ENCODE assay signal across 20 cellular contexts in the genomic region with DNA sequence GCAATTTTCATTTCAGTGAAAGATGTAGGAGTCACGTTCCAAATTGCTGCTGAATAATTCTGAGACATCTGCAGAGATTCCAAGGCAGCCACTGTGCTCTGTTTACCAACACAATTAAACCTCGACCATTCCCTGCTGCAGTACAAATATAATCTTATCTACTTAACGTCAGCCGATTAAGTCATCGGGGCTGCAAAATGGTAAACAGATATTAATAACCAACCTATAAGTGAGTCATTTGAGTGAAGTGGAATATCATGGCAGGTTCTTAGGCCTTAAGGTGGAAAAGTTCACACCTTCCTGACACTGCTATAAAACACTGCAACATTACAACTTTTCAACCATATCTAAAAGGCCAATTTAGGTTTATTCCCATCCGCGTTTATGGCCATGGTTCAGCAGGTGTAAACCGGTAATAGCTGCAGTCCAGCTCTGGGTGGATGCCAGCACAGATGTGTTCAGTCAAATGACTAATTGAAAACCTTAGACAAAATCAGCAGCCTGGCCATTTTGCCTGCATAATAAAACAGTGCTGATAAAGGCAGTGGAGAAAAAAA.
DNase-seq lines count a peak whose midpoint lies in the region; FAIRE-seq and TF ChIP-seq lines count a peak whose summit lies in the region.
"Had no signal": no experiment of that assay in that cellular context is flagged by ENCODE, and none has a peak within 500 bp of the region (broad histone marks: within the 10 kb centered on the region; RNA-seq: fewer than 3 reads in every experiment).

No MANE protein-coding gene starts in this region.

- no peak for FAIRE-seq in small intestine (lab: Jason Lieb, UNC)
- FAIRE-seq: A204.1 had no signal

- no peaks in the 10 kb centered on the region for H3K36me3 ChIP-seq in small intestine (ENCODE audit: control insufficient read depth in 2 of 2, insufficient read depth in 2 of 2, low read length in 2 of 2)
- no peaks in the 10 kb centered on the region for H3K36me3 ChIP-seq in ascending aorta
- H3K36me3 ChIP-seq: ovary, Peyer's patch, upper lobe of left lung had no signal

- H3K9me3 ChIP-seq in small intestine (ENCODE audit: control insufficient read depth, low read depth) (no peaks in the 10 kb centered on the region), ascending aorta (no peaks in the 10 kb centered on the region)
- H3K9me3 ChIP-seq: ovary, Peyer's patch, upper lobe of left lung had no signal

- 9 to 51% (median 22%) methylated on average over 8 of the region's 8 CpGs for WGBS in small intestine, 3 donors

- H3K9me3 Mint-ChIP-seq in activated T-cell treated with anti-CD3 and anti-CD28 coated beads, Interleukin-2, amount 50 U/mL, for 24 hours: no peaks in the 10 kb centered on the region
- H3K9me3 Mint-ChIP-seq: activated CD4-positive, alpha-beta memory T cell treated with anti-CD3 and anti-CD28 coated beads for 36 hours; activated naive CD8-positive, alpha-beta T cell treated with anti-CD3 and anti-CD28 coated beads, Interleukin-2, amount 10 ng/mL, durations not matched to agents 7 days and 5 days; stimulated activated naive B cell treated with anti-CD40 and anti-IgM and Interleukin-4, amounts not matched to agents 10 μg/mL and 1 μg/mL and 100 μg/mL, for 72 hours had no signal

- H3K4me3 ChIP-seq in fibroblast of pulmonary artery (replicated peaks; ENCODE audit: low read depth, low read length): no peak overlapping the region
- H3K4me3 ChIP-seq in small intestine (ENCODE audit: low read depth in 1 of 2, low read length in 2 of 2): no peak overlapping the region
- no peak overlapping the region for H3K4me3 ChIP-seq in ascending aorta
- H3K4me3 ChIP-seq: ovary, Peyer's patch, upper lobe of left lung had no signal

- H3K27ac ChIP-seq in small intestine (ENCODE audit: low read depth in 1 of 2, low read length in 1 of 2) (no peak overlapping the region), ascending aorta (no peak overlapping the region)
- H3K27ac ChIP-seq: ovary, Peyer's patch, upper lobe of left lung had no signal

- no peak overlapping the region for H3K27ac Mint-ChIP-seq in activated T-cell treated with anti-CD3 and anti-CD28 coated beads, Interleukin-2, amount 50 U/mL, for 24 hours
- H3K27ac Mint-ChIP-seq: activated CD4-positive, alpha-beta memory T cell treated with anti-CD3 and anti-CD28 coated beads for 36 hours; activated naive CD8-positive, alpha-beta T cell treated with anti-CD3 and anti-CD28 coated beads, Interleukin-2, amount 10 ng/mL, durations not matched to agents 7 days and 5 days; CD14-positive monocyte; stimulated activated naive B cell treated with anti-CD40 and anti-IgM and Interleukin-4, amounts not matched to agents 10 μg/mL and 1 μg/mL and 100 μg/mL, for 72 hours had no signal

- DNase-seq in DMS53 (lab: John Stamatoyannopoulos, UW): peak; percentile 52
- no peak for DNase-seq in DMS53 treated with DMSO at 0.1 percent for 48 hours (lab: John Stamatoyannopoulos, UW; ENCODE audit: unreplicated experiment)
- peak; percentile 44 to 71 for DNase-seq in NCI-H1930 (lab: John Stamatoyannopoulos, UW)
- DNase-seq in fibroblast of pulmonary artery (ENCODE audit: low read depth): peak; percentile 34
- peak; percentile 68 for DNase-seq in small intestine
- no peak for DNase-seq in ascending aorta (ENCODE audit: low spot score in 2 of 2)
- DNase-seq in activated T-cell treated with anti-CD3 and anti-CD28 coated beads, Interleukin-2, amount 50 U/mL, for 24 hours: no peak
- no peak for DNase-seq in stimulated activated CD8-positive, alpha-beta memory T cell treated with anti-CD3 and anti-CD28 coated beads, Interleukin-4, amount 100 ng/mL, for 48 hours
- DNase-seq: activated CD4-positive, alpha-beta memory T cell treated with anti-CD3 and anti-CD28 coated beads for 36 hours; activated naive CD8-positive, alpha-beta T cell treated with anti-CD3 and anti-CD28 coated beads, Interleukin-2, amount 10 ng/mL, durations not matched to agents 7 days and 5 days; central memory CD4-positive, alpha-beta T cell; IMR-90; MV-4-11; NCI-H446; ovary; stimulated activated naive B cell treated with anti-CD40 and anti-IgM and Interleukin-4, amounts not matched to agents 10 μg/mL and 1 μg/mL and 100 μg/mL, for 72 hours; upper lobe of left lung had no signal

- H3K4me3 Mint-ChIP-seq in activated T-cell treated with anti-CD3 and anti-CD28 coated beads, Interleukin-2, amount 50 U/mL, for 24 hours: no peak overlapping the region
- H3K4me3 Mint-ChIP-seq: activated CD4-positive, alpha-beta memory T cell treated with anti-CD3 and anti-CD28 coated beads for 36 hours; activated naive CD8-positive, alpha-beta T cell treated with anti-CD3 and anti-CD28 coated beads, Interleukin-2, amount 10 ng/mL, durations not matched to agents 7 days and 5 days; CD14-positive monocyte; stimulated activated naive B cell treated with anti-CD40 and anti-IgM and Interleukin-4, amounts not matched to agents 10 μg/mL and 1 μg/mL and 100 μg/mL, for 72 hours had no signal

- intact Hi-C loops in ascending aorta (cut with DNase I): no loop called here

- TF ChIP-seq CTCF in fibroblast of pulmonary artery (IDR thresholded peaks at IDR 0.05; ENCODE audit: low read length, missing control alignments): no peak
- TF ChIP-seq CTCF in ascending aorta (IDR thresholded peaks at IDR 0.05): no peak

- H3K4me1 ChIP-seq in small intestine (ENCODE audit: control insufficient read depth in 2 of 2, insufficient read depth in 1 of 2, low read depth in 1 of 2, low read length in 1 of 2) (no peaks in the 10 kb centered on the region), ascending aorta (peaks cover 0 to 3% of the 10 kb centered on the region in 2 donors)
- H3K4me1 ChIP-seq: Peyer's patch, upper lobe of left lung had no signal

- H3K27me3 Mint-ChIP-seq in activated T-cell treated with anti-CD3 and anti-CD28 coated beads, Interleukin-2, amount 50 U/mL, for 24 hours: peaks cover 2% of the 10 kb centered on the region
- H3K27me3 Mint-ChIP-seq: activated naive CD8-positive, alpha-beta T cell treated with anti-CD3 and anti-CD28 coated beads, Interleukin-2, amount 10 ng/mL, durations not matched to agents 7 days and 5 days; stimulated activated naive B cell treated with anti-CD40 and anti-IgM and Interleukin-4, amounts not matched to agents 10 μg/mL and 1 μg/mL and 100 μg/mL, for 72 hours had no signal

- H3K4me1 Mint-ChIP-seq in activated T-cell treated with anti-CD3 and anti-CD28 coated beads, Interleukin-2, amount 50 U/mL, for 24 hours (ENCODE audit: low read depth): no peaks in the 10 kb centered on the region
- H3K4me1 Mint-ChIP-seq: activated naive CD8-positive, alpha-beta T cell treated with anti-CD3 and anti-CD28 coated beads, Interleukin-2, amount 10 ng/mL, durations not matched to agents 7 days and 5 days; CD14-positive monocyte; stimulated activated naive B cell treated with anti-CD40 and anti-IgM and Interleukin-4, amounts not matched to agents 10 μg/mL and 1 μg/mL and 100 μg/mL, for 72 hours had no signal

- H3K27me3 ChIP-seq in small intestine (ENCODE audit: control insufficient read depth in 2 of 2, insufficient read depth in 2 of 2, low read length in 2 of 2): no peaks in the 10 kb centered on the region
- no peaks in the 10 kb centered on the region for H3K27me3 ChIP-seq in ascending aorta
- H3K27me3 ChIP-seq: ovary, Peyer's patch, upper lobe of left lung had no signal

- no peaks in the 10 kb centered on the region for H3K36me3 Mint-ChIP-seq in activated T-cell treated with anti-CD3 and anti-CD28 coated beads, Interleukin-2, amount 50 U/mL, for 24 hours (ENCODE audit: low read depth)
- H3K36me3 Mint-ChIP-seq: activated CD4-positive, alpha-beta memory T cell treated with anti-CD3 and anti-CD28 coated beads for 36 hours; activated naive CD8-positive, alpha-beta T cell treated with anti-CD3 and anti-CD28 coated beads, Interleukin-2, amount 10 ng/mL, durations not matched to agents 7 days and 5 days; CD14-positive monocyte; stimulated activated naive B cell treated with anti-CD40 and anti-IgM and Interleukin-4, amounts not matched to agents 10 μg/mL and 1 μg/mL and 100 μg/mL, for 72 hours had no signal

Comparison
In these comparisons a context has a peak if more than half of its experiments do, and no peak if none do; other contexts are left out.
1. DNase-seq: peak in DMS53 (single experiment), NCI-H1930 (2 of 2), fibroblast of pulmonary artery (single experiment) and small intestine (single experiment); none in DMS53 treated with DMSO at 0.1 percent for 48 hours (single experiment), ascending aorta (0 of 2), activated T-cell treated with anti-CD3 and anti-CD28 coated beads, Interleukin-2, amount 50 U/mL, for 24 hours (single experiment) and stimulated activated CD8-positive, alpha-beta memory T cell treated with anti-CD3 and anti-CD28 coated beads, Interleukin-4, amount 100 ng/mL, for 48 hours (single experiment).